ENCODE assay signal across 8 cellular contexts in the genomic region with DNA sequence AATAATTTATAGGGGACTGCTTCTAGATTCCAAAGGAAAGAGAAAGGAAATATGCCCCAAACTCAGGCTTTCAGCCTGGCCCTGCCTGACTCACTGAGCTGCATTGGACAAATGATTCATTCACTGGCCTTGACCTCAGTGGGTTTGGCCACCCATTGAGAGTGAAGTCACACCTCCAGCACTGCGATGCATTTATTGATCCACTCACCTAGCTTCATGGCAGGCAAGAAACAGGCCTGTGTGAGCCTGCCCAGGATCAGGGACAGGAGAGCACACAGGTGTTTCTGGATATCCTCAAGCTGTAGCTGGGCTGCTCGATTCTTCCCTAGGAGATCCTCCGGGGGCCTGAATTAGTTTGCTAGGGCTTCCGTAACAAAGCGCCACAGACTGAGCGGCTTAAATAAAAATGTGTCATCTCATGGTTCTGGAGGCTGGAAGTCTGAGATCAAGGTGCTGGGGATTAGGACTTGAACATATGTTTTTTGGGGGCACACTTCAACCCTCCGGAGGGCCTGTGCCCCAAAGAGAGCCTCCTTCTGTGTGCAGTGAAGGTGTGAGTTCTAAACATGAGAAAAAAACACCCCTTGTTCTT. TPM values are rescaled to one million over a fixed set of nuclear protein-coding genes. Genes with fewer than 3 reads are reported as not detected.
DNase-seq lines count a peak whose midpoint lies in the region; ATAC-seq and TF ChIP-seq lines count a peak whose summit lies in the region.

No MANE protein-coding gene starts in this region.

- no peak for TF ChIP-seq CTCF in PC-9 (conservative IDR thresholded peaks at IDR 0.05)

- no peaks in the 10 kb centered on the region for H3K9me3 ChIP-seq in PC-9 (ENCODE audit: insufficient read depth, low read depth)

- H3K27ac ChIP-seq in PC-9, result peak overlapping the region; percentile 100
- peak overlapping the region; percentile 92 for H3K27ac ChIP-seq in epithelial cell of prostate

- H3K4me3 ChIP-seq in PC-9, result peak overlapping the region; percentile 39; the same call in 1 of the 2 replicates

- ATAC-seq in GM18519 (IDR thresholded peaks at IDR 0.05; ENCODE audit: low FRiP score, unreplicated experiment) (no peak), HG03520 (IDR thresholded peaks at IDR 0.05; ENCODE audit: unreplicated experiment) (no peak), HG02759 (IDR thresholded peaks at IDR 0.05; ENCODE audit: unreplicated experiment) (no peak)

- POLR2A ChIA-PET in PC-9 (lab: Charles Lee; ENCODE audit: unreplicated experiment), result interaction anchor here (0.6 to 1.4 kb wide), 5 partner anchors 41 to 294 kb away, joined by 3 to 9 read pairs (median 4); no protein-coding TSS in a partner anchor

- no peaks in the 10 kb centered on the region for H3K9me2 ChIP-seq in PC-9 (ENCODE audit: insufficient read depth)

- H3K27me3 ChIP-seq in PC-9 (ENCODE audit: insufficient read depth, low read depth), result no peaks in the 10 kb centered on the region

- peak overlapping the region; percentile 80 for H3K4me2 ChIP-seq in PC-9

- DNase-seq in GM03348 (ENCODE audit: low spot score), result peak; percentile 74
- DNase-seq in PC-9, result peak; percentile 59 to 95
- DNase-seq in epithelial cell of prostate (ENCODE audit: low read depth, low spot score), result peak; percentile 87
- DNase-seq in renal cortical epithelial cell (ENCODE audit: low read depth), result peak; percentile 92
- DNase-seq in stimulated activated CD4-positive, alpha-beta T cell treated with anti-CD3 and anti-CD28 coated beads, Interleukin-15, amount 100 ng/mL, for 24 hours, result no peak

- CTCF ChIA-PET in PC-9 (lab: Charles Lee), result no interaction called here

- no peaks in the 10 kb centered on the region for H3K36me3 ChIP-seq in PC-9 (ENCODE audit: low read depth)

- no peaks in the 10 kb centered on the region for H3K79me2 ChIP-seq in PC-9 (ENCODE audit: low read depth)

- H3F3A ChIP-seq in PC-9 (ENCODE audit: insufficient read depth, low read depth), result peaks cover 51% of the 10 kb centered on the region

- intact Hi-C loops in PC-9 (cut with micrococcal nuclease; ENCODE audit: unreplicated experiment), result no loop called here

- H4K20me1 ChIP-seq in PC-9 (ENCODE audit: insufficient read depth), result no peaks in the 10 kb centered on the region

- H2AFZ ChIP-seq in PC-9, result no peak overlapping the region

- H3K4me1 ChIP-seq in PC-9 (replicated peaks; ENCODE audit: insufficient read depth), result peaks cover 74% of the 10 kb centered on the region

- BruUV-seq in PC-9 (replicated peaks; lab: Mats Ljungman, UMichigan), result TSS peak; percentile 72

RNA-seq across cellular contexts. Expression of a gene that starts 7.3 kb away (rescaled TPM):
- total RNA-seq in PC-9 (2021) (10.3 and 18.4 TPM in 2 replicates), renal cortical epithelial cell (203 and 294 TPM in 2 replicates)

RNA-seq across cellular contexts. Expression of a gene that starts 55.7 kb away (rescaled TPM):
- total RNA-seq in PC-9 (2021), result 106 and 159 TPM in 2 replicates
- total RNA-seq in renal cortical epithelial cell, result 143 and 240 TPM in 2 replicates

Comparison
In these comparisons a context has a peak if more than half of its experiments do, and no peak if none do; other contexts are left out.
1. RNA of a gene that starts 7.3 kb away (total RNA-seq): 203 to 294 TPM in renal cortical epithelial cell; 10.3 to 18.4 TPM in PC-9; every median in the first group is over 10 times any median in the second.